20 cellular contexts compared by ENCODE assay signal in genomic region chr10:131198843-131199242, GRCh38.
"Had no signal": no experiment of that assay in that cellular context is flagged by ENCODE, and none has a peak within 500 bp of the region (broad histone marks: within the 10 kb centered on the region; RNA-seq: fewer than 3 reads in every experiment).

No MANE protein-coding gene starts in this region.

- H3K4me3 ChIP-seq: body of pancreas, neural progenitor cell, sigmoid colon, transverse colon had no signal

- H3K36me3 Mint-ChIP-seq: activated naive CD8-positive, alpha-beta T cell treated with anti-CD3 and anti-CD28 coated beads for 36 hours; naive B cell; neural progenitor cell; stimulated activated effector memory CD8-positive, alpha-beta T cell treated with anti-CD3 and anti-CD28 coated beads, Interleukin-12 subunit alpha, Interleukin-12 subunit beta, amount 100 ng/mL, for 72 hours; T-cell had no signal

- ATAC-seq: activated T-cell treated with anti-CD3 and anti-CD28 coated beads, Interleukin-2, amount 50 U/mL, for 72 hours; body of pancreas; foreskin keratinocyte; stimulated activated effector memory CD8-positive, alpha-beta T cell treated with anti-CD3 and anti-CD28 coated beads, Interleukin-12 subunit alpha, Interleukin-12 subunit beta, amount 100 ng/mL, for 72 hours; T-cell had no signal

- H3K4me1 ChIP-seq: body of pancreas, foreskin keratinocyte, sigmoid colon, transverse colon had no signal

- H3K27ac Mint-ChIP-seq: activated naive CD8-positive, alpha-beta T cell treated with anti-CD3 and anti-CD28 coated beads for 36 hours; activated T-cell treated with anti-CD3 and anti-CD28 coated beads, Interleukin-2, amount 50 U/mL, for 72 hours; neural progenitor cell; stimulated activated effector memory CD8-positive, alpha-beta T cell treated with anti-CD3 and anti-CD28 coated beads, Interleukin-12 subunit alpha, Interleukin-12 subunit beta, amount 100 ng/mL, for 72 hours; T-cell had no signal

- H3K36me3 ChIP-seq: neural progenitor cell, sigmoid colon, transverse colon had no signal

- H3K27me3 ChIP-seq: body of pancreas, foreskin keratinocyte, neural progenitor cell, sigmoid colon, transverse colon had no signal

- H3K9me3 ChIP-seq: body of pancreas, sigmoid colon, SK-N-SH, transverse colon had no signal

- DNase-seq: activated CD4-positive, alpha-beta T cell treated with anti-CD3 and anti-CD28 coated beads, Interleukin-2, amount 50 U/mL, for 48 hours; activated CD4-positive, CD25-positive, alpha-beta regulatory T cell treated with anti-CD3 and anti-CD28 coated beads, Interleukin-2, amount 50 U/mL, for 72 hours; activated naive CD8-positive, alpha-beta T cell treated with anti-CD3 and anti-CD28 coated beads for 36 hours; activated T-cell treated with anti-CD3 and anti-CD28 coated beads, Interleukin-2, amount 50 U/mL, for 72 hours; amygdala; central memory CD4-positive, alpha-beta T cell; cortex of kidney; effector CD8-positive, alpha-beta T cell; foreskin keratinocyte; naive B cell; SK-N-SH; stimulated activated CD4-positive, alpha-beta T cell treated with anti-CD3 and anti-CD28 coated beads, Interleukin-2, amount 100 ng/mL, for 24 hours; substantia nigra; T-helper 9 cell; transverse colon had no signal

- H3K4me3 Mint-ChIP-seq: activated naive CD8-positive, alpha-beta T cell treated with anti-CD3 and anti-CD28 coated beads for 36 hours; activated T-cell treated with anti-CD3 and anti-CD28 coated beads, Interleukin-2, amount 50 U/mL, for 72 hours; naive B cell; neural progenitor cell; stimulated activated effector memory CD8-positive, alpha-beta T cell treated with anti-CD3 and anti-CD28 coated beads, Interleukin-12 subunit alpha, Interleukin-12 subunit beta, amount 100 ng/mL, for 72 hours; T-cell had no signal

- H3K9me3 Mint-ChIP-seq: activated naive CD8-positive, alpha-beta T cell treated with anti-CD3 and anti-CD28 coated beads for 36 hours; activated T-cell treated with anti-CD3 and anti-CD28 coated beads, Interleukin-2, amount 50 U/mL, for 72 hours; stimulated activated effector memory CD8-positive, alpha-beta T cell treated with anti-CD3 and anti-CD28 coated beads, Interleukin-12 subunit alpha, Interleukin-12 subunit beta, amount 100 ng/mL, for 72 hours; T-cell had no signal

- H3K27ac ChIP-seq: body of pancreas, foreskin keratinocyte, neural progenitor cell, sigmoid colon, transverse colon had no signal

- H3K4me1 Mint-ChIP-seq: activated naive CD8-positive, alpha-beta T cell treated with anti-CD3 and anti-CD28 coated beads for 36 hours; naive B cell; stimulated activated effector memory CD8-positive, alpha-beta T cell treated with anti-CD3 and anti-CD28 coated beads, Interleukin-12 subunit alpha, Interleukin-12 subunit beta, amount 100 ng/mL, for 72 hours; T-cell had no signal
